ENCODE assay signal across 17 cellular contexts in the genomic region with DNA sequence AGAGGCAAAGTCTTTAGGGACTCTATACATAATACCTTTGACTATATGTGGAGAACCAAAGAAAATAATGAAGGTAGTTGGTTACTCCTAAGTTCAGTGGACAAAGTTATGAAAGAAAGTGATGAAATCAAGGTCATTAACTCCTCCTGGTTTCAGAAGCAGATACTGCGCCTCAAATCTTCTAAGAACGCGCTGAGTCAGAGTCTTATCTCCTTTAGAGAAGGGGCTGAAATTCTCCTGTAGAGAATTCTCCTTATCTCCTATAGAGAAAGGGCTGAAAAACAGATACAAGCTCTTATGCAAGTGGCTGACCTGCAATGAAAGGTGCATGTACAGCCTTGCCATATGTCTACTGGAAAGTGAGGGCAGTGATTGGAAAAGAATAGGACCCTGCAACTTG.
DNase-seq lines count a peak whose midpoint lies in the region; FAIRE-seq and TF ChIP-seq lines count a peak whose summit lies in the region.
"Had no signal": no experiment of that assay in that cellular context is flagged by ENCODE, and none has a peak within 500 bp of the region (broad histone marks: within the 10 kb centered on the region; RNA-seq: fewer than 3 reads in every experiment).

No MANE protein-coding gene starts in this region.

- no peak overlapping the region for H2BK20ac ChIP-seq in H1 (ENCODE audit: low read length)

- H3K36me3 ChIP-seq in Caco-2 (ENCODE audit: control insufficient read depth, insufficient read depth, low read length), result no peaks in the 10 kb centered on the region
- no peaks in the 10 kb centered on the region for H3K36me3 ChIP-seq in H1 (ENCODE audit: control insufficient read depth in 2 of 4, insufficient read depth in 4 of 4, low read length in 3 of 4)
- no peaks in the 10 kb centered on the region for H3K36me3 ChIP-seq in mesendoderm (ENCODE audit: control insufficient read depth, insufficient read depth, low read length)
- H3K36me3 ChIP-seq: BLaER1 had no signal

- H3K4ac ChIP-seq in H1 (replicated peaks; ENCODE audit: insufficient read length, low read depth, low read length) (no peak overlapping the region), mesendoderm (ENCODE audit: low read depth, low read length) (no peak overlapping the region)

- no peak overlapping the region for H3K4me3 Mint-ChIP-seq in Caco-2 (ENCODE audit: unreplicated experiment)
- H3K4me3 Mint-ChIP-seq: CD8-positive, alpha-beta memory T cell; GM23338; H9 had no signal

- FAIRE-seq in H1 (lab: Jason Lieb, UNC), result no peak
- FAIRE-seq: GM18507, HepG2, HTR-8/SVneo had no signal

- H3K79me1 ChIP-seq in H1 (ENCODE audit: low read depth, low read length), result no peaks in the 10 kb centered on the region
- H3K79me1 ChIP-seq in mesendoderm (ENCODE audit: low read length), result no peaks in the 10 kb centered on the region

- no peak for TF ChIP-seq EP300 in H1 (IDR thresholded peaks at IDR 0.05; ENCODE audit: borderline replicate concordance in 1 of 2, low read depth in 2 of 2, low read length in 2 of 2)

- H3K14ac ChIP-seq in H1 (ENCODE audit: insufficient read length), result no peak overlapping the region

- 62% methylated on average over 3 of the region's 3 CpGs; no CpG with 5 or more reads in 1 of the 2 experiments for WGBS in H1 (ENCODE audit: extremely low coverage in 1 of 2, insufficient coverage in 1 of 2, insufficient read length in 1 of 2, insufficient replicate concordance in 2 of 2, low coverage in 1 of 2, low lambda C conversion rate in 2 of 2, missing lambda C conversion rate in 1 of 2), 2 experiments
- no CpG with 5 or more reads among the region's 3 CpGs for WGBS in mesendoderm (ENCODE audit: extremely low coverage, insufficient coverage, low lambda C conversion rate)

- intact Hi-C loops in Caco-2 (cut with micrococcal nuclease; ENCODE audit: unreplicated experiment), result loop anchor here (1.0 to 2.0 kb wide), 2 partner anchors 74 to 80 kb away; no protein-coding TSS in a partner anchor

- no peaks in the 10 kb centered on the region for H3K27me3 Mint-ChIP-seq in Caco-2 (ENCODE audit: insufficient read depth, unreplicated experiment)
- H3K27me3 Mint-ChIP-seq: CD8-positive, alpha-beta memory T cell had no signal

- no peak overlapping the region for H2AK5ac ChIP-seq in H1 (ENCODE audit: low read depth, low read length)
- no peak overlapping the region for H2AK5ac ChIP-seq in mesendoderm (ENCODE audit: low read length)

- peak; percentile 44 to 58 for DNase-seq in Caco-2
- peak; percentile 80 for DNase-seq in OCI-M1 (lab: John Stamatoyannopoulos, UW)
- DNase-seq in H1 (ENCODE audit: low read depth in 1 of 2, low spot score in 2 of 2), result no peak
- DNase-seq in mesendoderm, result peak; percentile 67
- no peak for DNase-seq in stimulated activated CD4-positive, alpha-beta T cell treated with anti-CD3 and anti-CD28 coated beads, Interleukin-2, amount 100 ng/mL, for 48 hours
- DNase-seq in NCI-H510A (lab: John Stamatoyannopoulos, UW), result no peak
- no peak for DNase-seq in effector CD8-positive, alpha-beta T cell (lab: John Stamatoyannopoulos, UW)
- DNase-seq in NCI-H1105 treated with DMSO at 0.1 percent for 48 hours (lab: John Stamatoyannopoulos, UW), result no peak
- DNase-seq: AML-193; CD8-positive, alpha-beta memory T cell; DMS53; H9 had no signal

- no peak overlapping the region for H3K56ac ChIP-seq in H1 (replicated peaks; ENCODE audit: insufficient read length, low read depth, low read length)
- H3K56ac ChIP-seq in mesendoderm (ENCODE audit: low read length), result no peak overlapping the region

- H3K4me1 ChIP-seq in Caco-2 (peaks cover 22% of the 10 kb centered on the region), H1 (replicated peaks in 1 of 4; ENCODE audit: control insufficient read depth in 3 of 4, insufficient read depth in 4 of 4, low read length in 3 of 4) (no peaks in the 10 kb centered on the region), mesendoderm (ENCODE audit: control insufficient read depth, low read depth, low read length) (no peaks in the 10 kb centered on the region)
- H3K4me1 ChIP-seq: BLaER1 had no signal

- H2BK15ac ChIP-seq in H1 (ENCODE audit: low read length) (no peak overlapping the region), mesendoderm (replicated peaks; ENCODE audit: low read depth) (no peak overlapping the region)

- H3K23ac ChIP-seq in H1 (ENCODE audit: insufficient read length) (no peak overlapping the region), mesendoderm (ENCODE audit: low read length) (no peak overlapping the region)

- CTCF ChIA-PET in Caco-2 (lab: Charles Lee) (no interaction called here), H1 (lab: Charles Lee; ENCODE audit: partially characterized antibody) (interaction anchor here (1.0 kb wide), 1 partner anchor 11 kb away, joined by 3 read pairs; no protein-coding TSS in a partner anchor)

- BruUV-seq in Caco-2 (replicated peaks; lab: Mats Ljungman, UMichigan), result no TSS peak

- H2BK120ac ChIP-seq in H1 (replicated peaks; ENCODE audit: low read depth, low read length) (no peak overlapping the region), mesendoderm (ENCODE audit: low read depth, low read length) (no peak overlapping the region)

- H3K79me2 ChIP-seq in H1 (ENCODE audit: control insufficient read depth in 1 of 2, insufficient read depth in 2 of 2, low read length in 2 of 2), result no peaks in the 10 kb centered on the region
- no peaks in the 10 kb centered on the region for H3K79me2 ChIP-seq in mesendoderm (ENCODE audit: control insufficient read depth, insufficient read depth, low read length)

- H3K4me3 ChIP-seq in Caco-2 (ENCODE audit: low read depth, low read length) (no peak overlapping the region), H1 (ENCODE audit: extremely low read depth in 1 of 4, insufficient read depth in 2 of 4, low read depth in 3 of 4, low read length in 4 of 4) (no peak overlapping the region), mesendoderm (ENCODE audit: low read length) (no peak overlapping the region)
- H3K4me3 ChIP-seq: BLaER1, GM23338 had no signal

- no peak overlapping the region for H2BK12ac ChIP-seq in H1 (ENCODE audit: low read depth, low read length)

- H4K8ac ChIP-seq in H1 (ENCODE audit: extremely low read depth, insufficient read depth, low read length) (no peak overlapping the region), mesendoderm (ENCODE audit: low read depth, low read length) (no peak overlapping the region)

- peak overlapping the region; percentile 72 for H3K27ac Mint-ChIP-seq in Caco-2 (ENCODE audit: unreplicated experiment)
- H3K27ac Mint-ChIP-seq: CD8-positive, alpha-beta memory T cell; GM23338; H9 had no signal

- H3K27me3 ChIP-seq in Caco-2 (replicated peaks; ENCODE audit: control insufficient read depth, insufficient read depth, low read length) (no peaks in the 10 kb centered on the region), H1 (replicated peaks in 1 of 4; ENCODE audit: control insufficient read depth in 3 of 4, extremely low read depth in 1 of 4, insufficient read depth in 3 of 4, low read length in 3 of 4) (no peaks in the 10 kb centered on the region), mesendoderm (ENCODE audit: insufficient read depth, low read length, poor library complexity) (no peaks in the 10 kb centered on the region)
- H3K27me3 ChIP-seq: BLaER1 had no signal

- H2BK5ac ChIP-seq in H1 (ENCODE audit: low read depth, low read length) (no peak overlapping the region), mesendoderm (ENCODE audit: low read length) (no peak overlapping the region)

- H3K27ac ChIP-seq in H1 (ENCODE audit: low read depth, low read length) (no peak overlapping the region), mesendoderm (ENCODE audit: low read depth, low read length) (no peak overlapping the region)
- H3K27ac ChIP-seq: BLaER1 had no signal

- H4K5ac ChIP-seq in H1 (ENCODE audit: insufficient read length, low read depth, low read length) (no peak overlapping the region), mesendoderm (ENCODE audit: low read length) (no peak overlapping the region)

- no peaks in the 10 kb centered on the region for H3K4me1 Mint-ChIP-seq in Caco-2 (ENCODE audit: low read depth, unreplicated experiment)
- H3K4me1 Mint-ChIP-seq: CD8-positive, alpha-beta memory T cell; GM23338; H9 had no signal

- no peak for TF ChIP-seq RAD21 in H1 (IDR thresholded peaks at IDR 0.05 in 1 of 2, conservative IDR thresholded peaks at IDR 0.05 in 1 of 2; ENCODE audit: low read depth in 2 of 2, low read length in 2 of 2)

- peaks cover 5% of the 10 kb centered on the region for H3K36me3 Mint-ChIP-seq in Caco-2 (ENCODE audit: insufficient read depth, unreplicated experiment)
- H3K36me3 Mint-ChIP-seq: CD8-positive, alpha-beta memory T cell had no signal

- H3K18ac ChIP-seq in H1 (ENCODE audit: extremely low read depth, low read length) (no peak overlapping the region), mesendoderm (ENCODE audit: low read length) (no peak overlapping the region)

- POLR2A ChIA-PET in Caco-2 (lab: Charles Lee) (no interaction called here), H1 (lab: Charles Lee; ENCODE audit: partially characterized antibody) (no interaction called here)

- H3K9me3 Mint-ChIP-seq in Caco-2 (ENCODE audit: unreplicated experiment), result no peaks in the 10 kb centered on the region

- TF ChIP-seq CTCF in Caco-2 (IDR thresholded peaks at IDR 0.05; ENCODE audit: insufficient read depth in 1 of 2, low read depth in 1 of 2, low read length in 1 of 2, severe bottlenecking in 1 of 2, unreplicated experiment in 1 of 2) (no peak), H1 (IDR thresholded peaks at IDR 0.05; ENCODE audit: control extremely low read depth in 1 of 3, insufficient read depth in 1 of 3, low read depth in 1 of 3, low read length in 3 of 3) (no peak)

- peaks cover 6% of the 10 kb centered on the region; the same call in 1 of the 2 replicates for H3K9me3 ChIP-seq in Caco-2
- no peaks in the 10 kb centered on the region for H3K9me3 ChIP-seq in H1 (ENCODE audit: insufficient read depth in 2 of 2, low read depth in 1 of 2, low read length in 1 of 2)
- H3K9me3 ChIP-seq: BLaER1 had no signal

- H3K23me2 ChIP-seq in H1 (ENCODE audit: low read depth, low read length), result no peaks in the 10 kb centered on the region

- H3K9ac ChIP-seq in H1 (replicated peaks in 1 of 4; ENCODE audit: extremely low read depth in 1 of 4, low read depth in 3 of 4, low read length in 3 of 4) (no peak overlapping the region), mesendoderm (ENCODE audit: low read length) (no peak overlapping the region)
- H3K9ac ChIP-seq: BLaER1 had no signal

- H4K91ac ChIP-seq in H1 (replicated peaks; ENCODE audit: insufficient read length, low read length), result no peak overlapping the region

- H3K4me2 ChIP-seq in H1 (ENCODE audit: insufficient read depth in 1 of 2, low read depth in 2 of 2, low read length in 2 of 2), result no peak overlapping the region
- H3K4me2 ChIP-seq in mesendoderm (ENCODE audit: low read length), result no peak overlapping the region
- H3K4me2 ChIP-seq: BLaER1, GM23338 had no signal

- no peak overlapping the region for H2AFZ ChIP-seq in H1 (ENCODE audit: low read length)
- H2AFZ ChIP-seq: GM23338 had no signal

- no peak for TF ChIP-seq POLR2A in H1 (IDR thresholded peaks at IDR 0.05; ENCODE audit: control extremely low read depth in 1 of 2, low read depth in 2 of 2, low read length in 2 of 2)

- no peaks in the 10 kb centered on the region for H4K20me1 ChIP-seq in H1 (replicated peaks in 1 of 2; ENCODE audit: control insufficient read depth in 1 of 2, insufficient read depth in 2 of 2, low read length in 2 of 2)
- H4K20me1 ChIP-seq: BLaER1 had no signal

Comparison
In these comparisons a context has a peak if more than half of its experiments do, and no peak if none do; other contexts are left out.
1. DNase-seq: peak in Caco-2 (2 of 2), OCI-M1 (single experiment) and mesendoderm (single experiment); none in H1 (0 of 2), stimulated activated CD4-positive, alpha-beta T cell treated with anti-CD3 and anti-CD28 coated beads, Interleukin-2, amount 100 ng/mL, for 48 hours (0 of 2), NCI-H510A (single experiment), effector CD8-positive, alpha-beta T cell (single experiment) and NCI-H1105 treated with DMSO at 0.1 percent for 48 hours (single experiment).